ENCODE assay signal across 19 cellular contexts in genomic region chr19:45156751-45157150, GRCh38. TPM values are rescaled to one million over a fixed set of nuclear protein-coding genes. Genes with fewer than 3 reads are reported as not detected.
"Had no signal": no experiment of that assay in that cellular context is flagged by ENCODE, and none has a peak within 500 bp of the region (broad histone marks: within the 10 kb centered on the region; RNA-seq: fewer than 3 reads in every experiment).

No MANE protein-coding gene starts in this region.

- H3K36me3 ChIP-seq: sigmoid colon, thyroid gland had no signal

- ATAC-seq: activated CD8-positive, alpha-beta T cell treated with anti-CD3 and anti-CD28 coated beads, Interleukin-2, amount 10 ng/mL, durations not matched to agents 7 days and 5 days; left cardiac atrium; naive thymus-derived CD8-positive, alpha-beta T cell; psoas muscle; stimulated activated naive CD8-positive, alpha-beta T cell treated with anti-CD3 and anti-CD28 coated beads, Interleukin-15, amount 100 ng/mL, for 72 hours had no signal

- H3K4me3 ChIP-seq: lung, psoas muscle, sigmoid colon, thyroid gland had no signal

- H3K27me3 ChIP-seq: thyroid gland had no signal

- DNase-seq: activated CD4-positive, alpha-beta T cell treated with anti-CD3 and anti-CD28 coated beads for 4 hours; activated CD8-positive, alpha-beta T cell treated with anti-CD3 and anti-CD28 coated beads, Interleukin-2, amount 10 ng/mL, durations not matched to agents 7 days and 5 days; activated naive CD4-positive, alpha-beta T cell treated with Interleukin-2 at 50 U/mL for 16 hours; cortex of kidney; effector memory CD4-positive, alpha-beta T cell; glutamatergic neuron; immature natural killer cell; left cardiac atrium; naive thymus-derived CD8-positive, alpha-beta T cell; occipital lobe; psoas muscle; sigmoid colon; stimulated activated CD4-positive, alpha-beta T cell treated with anti-CD3 and anti-CD28 coated beads, Interleukin-4, amount 100 ng/mL, for 4 hours; stimulated activated naive CD8-positive, alpha-beta T cell treated with anti-CD3 and anti-CD28 coated beads, Interleukin-15, amount 100 ng/mL, for 72 hours; T1000; thyroid gland had no signal

- H3K27ac ChIP-seq: psoas muscle, sigmoid colon, thyroid gland, VCaP had no signal

- H3K9me3 ChIP-seq: psoas muscle, sigmoid colon, thyroid gland had no signal

RNA-seq across cellular contexts. Expression of gene NKPD1, which starts 4.0 kb away (rescaled TPM):
- total RNA-seq: epithelial cell of proximal tubule had no signal
